ENCODE assay signal across 11 cellular contexts in genomic region chr6:146526192-146526591, GRCh38. TPM values are rescaled to one million over a fixed set of nuclear protein-coding genes. Genes with fewer than 3 reads are reported as not detected.
DNase-seq lines count a peak whose midpoint lies in the region; ATAC-seq and TF ChIP-seq lines count a peak whose summit lies in the region.
"Had no signal": no experiment of that assay in that cellular context is flagged by ENCODE, and none has a peak within 500 bp of the region (broad histone marks: within the 10 kb centered on the region; RNA-seq: fewer than 3 reads in every experiment).

No MANE protein-coding gene starts in this region.

- H3K79me2 ChIP-seq in GM23338 (replicated peaks; ENCODE audit: insufficient read depth) = no peaks in the 10 kb centered on the region

- no peaks in the 10 kb centered on the region for H4K20me1 ChIP-seq in GM23338 (replicated peaks; ENCODE audit: insufficient read depth)

- no peaks in the 10 kb centered on the region for H3K27me3 Mint-ChIP-seq in GM23338 (ENCODE audit: insufficient read depth, low read depth, poor library complexity)

- POLR2A ChIA-PET in AG04450 (lab: Yijun Ruan, JAX) = interaction anchor here (0.8 kb wide), 1 partner anchor 17 kb away, joined by 3 read pairs; the partner anchor contains the start of gene RAB32

- no peaks in the 10 kb centered on the region for H3K36me3 ChIP-seq in GM23338 (ENCODE audit: insufficient read depth)
- H3K36me3 ChIP-seq: adrenal gland had no signal

- peak; percentile 24 for TF ChIP-seq CTCF in AG04450 (IDR thresholded peaks at IDR 0.05; ENCODE audit: low read depth, low read length)
- TF ChIP-seq CTCF in GM23338 (conservative IDR thresholded peaks at IDR 0.05; ENCODE audit: low read depth in 2 of 2) = peak; percentile 34 to 48; a peak in 3 of 4 replicates

- H3K27ac Mint-ChIP-seq in GM23338 = no peak overlapping the region
- H3K27ac Mint-ChIP-seq: natural killer cell had no signal

- no peak overlapping the region for H3K4me2 ChIP-seq in GM23338

- H3K27me3 ChIP-seq in AG04450 (ENCODE audit: control insufficient read depth, insufficient read depth, low read length) (no peaks in the 10 kb centered on the region), GM23338 (ENCODE audit: insufficient read depth) (no peaks in the 10 kb centered on the region)
- H3K27me3 ChIP-seq: adrenal gland had no signal

- peaks cover 3% of the 10 kb centered on the region; the same call in 1 of the 3 replicates for H3K9me3 Mint-ChIP-seq in GM23338

- CTCF ChIA-PET in AG04450 (lab: Charles Lee) = interaction anchor here (1.3 kb wide), 1 partner anchor 597 kb away, joined by 7 read pairs; no protein-coding TSS in a partner anchor

- DNase-seq in AG04450 (ENCODE audit: low read depth, low spot score) = no peak
- DNase-seq in GM23338 (ENCODE audit: low spot score) = no peak
- DNase-seq in astrocyte of the hippocampus (ENCODE audit: low read depth, low spot score) = peak; percentile 39
- DNase-seq in iris pigment epithelial cell (ENCODE audit: low read depth) = peak; percentile 28
- DNase-seq in NAMALWA (ENCODE audit: low spot score) = no peak
- DNase-seq in hypothalamus (lab: John Stamatoyannopoulos, UW) = no peak
- DNase-seq in posterior vena cava (ENCODE audit: low spot score) = no peak
- DNase-seq: adrenal gland, natural killer cell, NCI-H187 treated with DMSO at 0.1 percent for 48 hours had no signal

- H3K4me3 ChIP-seq in AG04450 (ENCODE audit: low read depth, low read length) (no peak overlapping the region), GM23338 (no peak overlapping the region)
- H3K4me3 ChIP-seq: adrenal gland had no signal

- ATAC-seq in GM23338 (no peak), GM21381 (IDR thresholded peaks at IDR 0.05; ENCODE audit: unreplicated experiment) (no peak)
- ATAC-seq: natural killer cell had no signal

- H3K9me2 ChIP-seq in GM23338 (ENCODE audit: insufficient read depth) = peaks cover 3% of the 10 kb centered on the region; the same call in 1 of the 2 replicates

- no peaks in the 10 kb centered on the region for H3K9me3 ChIP-seq in AG04450 (ENCODE audit: control insufficient read depth, insufficient read depth, low read length)
- H3K9me3 ChIP-seq: adrenal gland had no signal

- no peak overlapping the region for H3K4me3 Mint-ChIP-seq in GM23338
- H3K4me3 Mint-ChIP-seq: natural killer cell had no signal

- no peaks in the 10 kb centered on the region for H3K4me1 ChIP-seq in GM23338 (ENCODE audit: insufficient read depth)
- H3K4me1 ChIP-seq: adrenal gland had no signal

- intact Hi-C loops in posterior vena cava (cut with DNase I) = no loop called here

- no peaks in the 10 kb centered on the region for H3K36me3 Mint-ChIP-seq in GM23338 (ENCODE audit: low read depth)
- H3K36me3 Mint-ChIP-seq: natural killer cell had no signal

- H3F3A ChIP-seq in GM23338 (replicated peaks; ENCODE audit: low read depth) = no peaks in the 10 kb centered on the region

- no peaks in the 10 kb centered on the region for H3K4me1 Mint-ChIP-seq in GM23338
- H3K4me1 Mint-ChIP-seq: natural killer cell had no signal

- H2AFZ ChIP-seq in GM23338 = no peak overlapping the region

- H3K27ac ChIP-seq in AG04450 (ENCODE audit: low read depth, low read length) (no peak overlapping the region), GM23338 (ENCODE audit: low read depth) (no peak overlapping the region)
- H3K27ac ChIP-seq: adrenal gland had no signal

TF ChIP-seq in GM23338, 12 proteins besides CTCF, POLR2A, EP300 and RAD21:
- TF ChIP-seq ZNF114 (CRISPR knock-in tag; IDR thresholded peaks at IDR 0.05) = no peak
- no peak for TF ChIP-seq EZH2phosphoT487 (IDR thresholded peaks at IDR 0.05; ENCODE audit: unreplicated experiment)
- TF ChIP-seq ETS1 (IDR thresholded peaks at IDR 0.05) = no peak
- TF ChIP-seq EZH2 (IDR thresholded peaks at IDR 0.05; ENCODE audit: low read depth, unreplicated experiment) = no peak
- TF ChIP-seq POLR2AphosphoS5 (IDR thresholded peaks at IDR 0.05; ENCODE audit: low read depth) = no peak
- TF ChIP-seq, protein P1, sequence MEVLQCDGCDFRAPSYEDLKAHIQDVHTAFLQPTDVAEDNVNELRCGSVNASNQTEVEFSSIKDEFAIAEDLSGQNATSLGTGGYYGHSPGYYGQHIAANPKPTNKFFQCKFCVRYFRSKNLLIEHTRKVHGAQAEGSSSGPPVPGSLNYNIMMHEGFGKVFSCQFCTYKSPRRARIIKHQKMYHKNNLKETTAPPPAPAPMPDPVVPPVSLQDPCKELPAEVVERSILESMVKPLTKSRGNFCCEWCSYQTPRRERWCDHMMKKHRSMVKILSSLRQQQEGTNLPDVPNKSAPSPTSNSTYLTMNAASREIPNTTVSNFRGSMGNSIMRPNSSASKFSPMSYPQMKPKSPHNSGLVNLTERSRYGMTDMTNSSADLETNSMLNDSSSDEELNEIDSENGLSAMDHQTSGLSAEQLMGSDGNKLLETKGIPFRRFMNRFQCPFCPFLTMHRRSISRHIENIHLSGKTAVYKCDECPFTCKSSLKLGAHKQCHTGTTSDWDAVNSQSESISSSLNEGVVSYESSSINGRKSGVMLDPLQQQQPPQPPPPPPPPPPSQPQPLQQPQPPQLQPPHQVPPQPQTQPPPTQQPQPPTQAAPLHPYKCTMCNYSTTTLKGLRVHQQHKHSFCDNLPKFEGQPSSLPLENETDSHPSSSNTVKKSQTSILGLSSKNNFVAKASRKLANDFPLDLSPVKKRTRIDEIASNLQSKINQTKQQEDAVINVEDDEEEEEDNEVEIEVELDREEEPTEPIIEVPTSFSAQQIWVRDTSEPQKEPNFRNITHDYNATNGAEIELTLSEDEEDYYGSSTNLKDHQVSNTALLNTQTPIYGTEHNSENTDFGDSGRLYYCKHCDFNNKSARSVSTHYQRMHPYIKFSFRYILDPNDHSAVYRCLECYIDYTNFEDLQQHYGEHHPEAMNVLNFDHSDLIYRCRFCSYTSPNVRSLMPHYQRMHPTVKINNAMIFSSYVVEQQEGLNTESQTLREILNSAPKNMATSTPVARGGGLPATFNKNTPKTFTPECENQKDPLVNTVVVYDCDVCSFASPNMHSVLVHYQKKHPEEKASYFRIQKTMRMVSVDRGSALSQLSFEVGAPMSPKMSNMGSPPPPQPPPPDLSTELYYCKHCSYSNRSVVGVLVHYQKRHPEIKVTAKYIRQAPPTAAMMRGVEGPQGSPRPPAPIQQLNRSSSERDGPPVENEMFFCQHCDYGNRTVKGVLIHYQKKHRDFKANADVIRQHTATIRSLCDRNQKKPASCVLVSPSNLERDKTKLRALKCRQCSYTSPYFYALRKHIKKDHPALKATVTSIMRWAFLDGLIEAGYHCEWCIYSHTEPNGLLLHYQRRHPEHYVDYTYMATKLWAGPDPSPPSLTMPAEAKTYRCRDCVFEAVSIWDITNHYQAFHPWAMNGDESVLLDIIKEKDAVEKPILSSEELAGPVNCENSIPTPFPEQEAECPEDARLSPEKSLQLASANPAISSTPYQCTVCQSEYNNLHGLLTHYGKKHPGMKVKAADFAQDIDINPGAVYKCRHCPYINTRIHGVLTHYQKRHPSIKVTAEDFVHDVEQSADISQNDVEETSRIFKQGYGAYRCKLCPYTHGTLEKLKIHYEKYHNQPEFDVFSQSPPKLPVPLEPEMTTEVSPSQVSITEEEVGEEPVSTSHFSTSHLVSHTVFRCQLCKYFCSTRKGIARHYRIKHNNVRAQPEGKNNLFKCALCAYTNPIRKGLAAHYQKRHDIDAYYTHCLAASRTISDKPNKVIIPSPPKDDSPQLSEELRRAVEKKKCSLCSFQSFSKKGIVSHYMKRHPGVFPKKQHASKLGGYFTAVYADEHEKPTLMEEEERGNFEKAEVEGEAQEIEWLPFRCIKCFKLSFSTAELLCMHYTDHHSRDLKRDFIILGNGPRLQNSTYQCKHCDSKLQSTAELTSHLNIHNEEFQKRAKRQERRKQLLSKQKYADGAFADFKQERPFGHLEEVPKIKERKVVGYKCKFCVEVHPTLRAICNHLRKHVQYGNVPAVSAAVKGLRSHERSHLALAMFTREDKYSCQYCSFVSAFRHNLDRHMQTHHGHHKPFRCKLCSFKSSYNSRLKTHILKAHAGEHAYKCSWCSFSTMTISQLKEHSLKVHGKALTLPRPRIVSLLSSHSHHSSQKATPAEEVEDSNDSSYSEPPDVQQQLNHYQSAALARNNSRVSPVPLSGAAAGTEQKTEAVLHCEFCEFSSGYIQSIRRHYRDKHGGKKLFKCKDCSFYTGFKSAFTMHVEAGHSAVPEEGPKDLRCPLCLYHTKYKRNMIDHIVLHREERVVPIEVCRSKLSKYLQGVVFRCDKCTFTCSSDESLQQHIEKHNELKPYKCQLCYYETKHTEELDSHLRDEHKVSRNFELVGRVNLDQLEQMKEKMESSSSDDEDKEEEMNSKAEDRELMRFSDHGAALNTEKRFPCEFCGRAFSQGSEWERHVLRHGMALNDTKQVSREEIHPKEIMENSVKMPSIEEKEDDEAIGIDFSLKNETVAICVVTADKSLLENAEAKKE (CRISPR knock-in tag; IDR thresholded peaks at IDR 0.05) = no peak
- TF ChIP-seq NANOG (IDR thresholded peaks at IDR 0.05; ENCODE audit: borderline replicate concordance) = no peak
- TF ChIP-seq JUNB (IDR thresholded peaks at IDR 0.05; ENCODE audit: unreplicated experiment) = no peak
TF ChIP-seq in GM23338: peak in this region for 0.

RNA-seq across cellular contexts. Expression of gene RAB32, which starts 17.4 kb away (rescaled TPM):
- polyA plus RNA-seq in AG04450 (2011; rRNA removed) (85.9 and 100 TPM in 2 replicates), GM23338 (2016; fragmentation: Nextera tagmentation; extraction: Ambion mirVana) (5.7 and 5.9 TPM in 2 replicates)
- polyA minus RNA-seq in AG04450 (2011; rRNA and poly(A)+ RNA removed) = 14.1 and 17.8 TPM in 2 replicates
- total RNA-seq in GM23338 (2014; rRNA removed; shearing (Covaris generic)) = 4.8 and 10.4 TPM in 2 replicates
- total RNA-seq in posterior vena cava = 10 to 100 TPM; 33.5 to 35.2 TPM

Comparison
In these comparisons a context has a peak if more than half of its experiments do, and no peak if none do; other contexts are left out.
1. DNase-seq: peak in astrocyte of the hippocampus (single experiment) and iris pigment epithelial cell (single experiment); none in AG04450 (single experiment), GM23338 (single experiment), NAMALWA (single experiment), hypothalamus (0 of 51) and posterior vena cava (single experiment).